1 cellular context compared by ENCODE assay signal in genomic region chr6:37083243-37084138, GRCh38.
TF ChIP-seq lines count a peak whose summit lies in the region.

No MANE protein-coding gene starts in this region.

TF ChIP-seq in IMR-90, 13 proteins besides CTCF, POLR2A, EP300 and RAD21 (continued from another document):
- no peak for TF ChIP-seq USF2 (IDR thresholded peaks at IDR 0.05; ENCODE audit: low read depth, low read length)
- TF ChIP-seq SMC3 (IDR thresholded peaks at IDR 0.05; ENCODE audit: low read depth, low read length): no peak
- TF ChIP-seq ELK1 (IDR thresholded peaks at IDR 0.05; ENCODE audit: borderline replicate concordance, low read depth, low read length): no peak
- no peak for TF ChIP-seq CHD1 (IDR thresholded peaks at IDR 0.05; ENCODE audit: low read depth, low read length)
- no peak for TF ChIP-seq NFE2L2 (IDR thresholded peaks at IDR 0.05; ENCODE audit: low read depth, low read length)
- TF ChIP-seq FOS (IDR thresholded peaks at IDR 0.05; ENCODE audit: low read depth, low read length): no peak
- peak; percentile 89 for TF ChIP-seq CEBPB (IDR thresholded peaks at IDR 0.05; ENCODE audit: low read depth, low read length)
- TF ChIP-seq MAFK (IDR thresholded peaks at IDR 0.05; ENCODE audit: low read depth, low read length): no peak
